Comparison of ENCODE assay signal across 8 cellular contexts in genomic region chr19:41364546-41365391, GRCh38. TPM values are rescaled to one million over a fixed set of nuclear protein-coding genes. Genes with fewer than 3 reads are reported as not detected.
DNase-seq lines count a peak whose midpoint lies in the region; ATAC-seq and TF ChIP-seq lines count a peak whose summit lies in the region.

No MANE protein-coding gene starts in this region.

- H3K27ac ChIP-seq in VCaP (peak overlapping the region; percentile 87), right atrium auricular region (peak overlapping the region; percentile 99)

- H3K4me1 Mint-ChIP-seq in T-helper 1 cell treated with Interleukin-12 subunit alpha and Interleukin-12 subunit beta and Interleukin-4 antibody, amounts not matched to agents 30 μg/mL and 1 μg/mL, for 36 hours (ENCODE audit: low read depth): peaks cover 14% of the 10 kb centered on the region
- H3K4me1 Mint-ChIP-seq in stimulated activated memory B cell treated with anti-CD40 and anti-IgM and Interleukin-4, amounts not matched to agents 10 μg/mL and 1 μg/mL and 100 μg/mL, for 72 hours: peaks cover 31% of the 10 kb centered on the region

- H3K27ac Mint-ChIP-seq in T-helper 1 cell treated with Interleukin-12 subunit alpha and Interleukin-12 subunit beta and Interleukin-4 antibody, amounts not matched to agents 30 μg/mL and 1 μg/mL, for 36 hours: peak overlapping the region; percentile 99
- peak overlapping the region; percentile 93 for H3K27ac Mint-ChIP-seq in stimulated activated memory B cell treated with anti-CD40 and anti-IgM and Interleukin-4, amounts not matched to agents 10 μg/mL and 1 μg/mL and 100 μg/mL, for 72 hours

- H3K36me3 Mint-ChIP-seq in T-helper 1 cell treated with Interleukin-12 subunit alpha and Interleukin-12 subunit beta and Interleukin-4 antibody, amounts not matched to agents 30 μg/mL and 1 μg/mL, for 36 hours (ENCODE audit: low read depth): peaks cover 4% of the 10 kb centered on the region
- no peaks in the 10 kb centered on the region for H3K36me3 Mint-ChIP-seq in stimulated activated memory B cell treated with anti-CD40 and anti-IgM and Interleukin-4, amounts not matched to agents 10 μg/mL and 1 μg/mL and 100 μg/mL, for 72 hours

- ATAC-seq in stimulated activated memory B cell treated with anti-CD40 and anti-IgM and Interleukin-4, amounts not matched to agents 10 μg/mL and 1 μg/mL and 100 μg/mL, for 72 hours: no peak
- ATAC-seq in HG02623 (IDR thresholded peaks at IDR 0.05; ENCODE audit: unreplicated experiment) (no peak), HG02938 (IDR thresholded peaks at IDR 0.05; ENCODE audit: unreplicated experiment) (no peak)

- H3K9me3 Mint-ChIP-seq in T-helper 1 cell treated with Interleukin-12 subunit alpha and Interleukin-12 subunit beta and Interleukin-4 antibody, amounts not matched to agents 30 μg/mL and 1 μg/mL, for 36 hours: no peaks in the 10 kb centered on the region
- H3K9me3 Mint-ChIP-seq in stimulated activated memory B cell treated with anti-CD40 and anti-IgM and Interleukin-4, amounts not matched to agents 10 μg/mL and 1 μg/mL and 100 μg/mL, for 72 hours: no peaks in the 10 kb centered on the region

- H3K4me1 ChIP-seq in right atrium auricular region: peaks cover 0 to 20% of the 10 kb centered on the region in 2 donors

- H3K4me3 ChIP-seq in right atrium auricular region: peak overlapping the region; percentile 77 to 89

- no peaks in the 10 kb centered on the region for H3K36me3 ChIP-seq in right atrium auricular region

- H3K27me3 Mint-ChIP-seq in T-helper 1 cell treated with Interleukin-12 subunit alpha and Interleukin-12 subunit beta and Interleukin-4 antibody, amounts not matched to agents 30 μg/mL and 1 μg/mL, for 36 hours (ENCODE audit: low read depth): no peaks in the 10 kb centered on the region
- no peaks in the 10 kb centered on the region for H3K27me3 Mint-ChIP-seq in stimulated activated memory B cell treated with anti-CD40 and anti-IgM and Interleukin-4, amounts not matched to agents 10 μg/mL and 1 μg/mL and 100 μg/mL, for 72 hours

- no peaks in the 10 kb centered on the region for H3K9me3 ChIP-seq in right atrium auricular region

- DNase-seq in T-helper 1 cell (no peak), right atrium auricular region (ENCODE audit: low spot score) (no peak), activated gamma-delta T cell (lab: John Stamatoyannopoulos, UW) (no peak)

- TF ChIP-seq CTCF in VCaP (conservative IDR thresholded peaks at IDR 0.05) (no peak), right atrium auricular region (IDR thresholded peaks at IDR 0.05) (no peak)

- H3K4me3 Mint-ChIP-seq in T-helper 1 cell treated with Interleukin-12 subunit alpha and Interleukin-12 subunit beta and Interleukin-4 antibody, amounts not matched to agents 30 μg/mL and 1 μg/mL, for 36 hours: peak overlapping the region; percentile 95
- peak overlapping the region; percentile 88 for H3K4me3 Mint-ChIP-seq in stimulated activated memory B cell treated with anti-CD40 and anti-IgM and Interleukin-4, amounts not matched to agents 10 μg/mL and 1 μg/mL and 100 μg/mL, for 72 hours

- H3K27me3 ChIP-seq in right atrium auricular region: no peaks in the 10 kb centered on the region

RNA-seq across cellular contexts. Expression of gene B9D2, which starts 0.8 kb away (rescaled TPM):
- total RNA-seq in right atrium auricular region: 1 to 10 TPM; 1.9 to 3.8 TPM

RNA-seq across cellular contexts. Expression of gene TGFB1, which starts 11.0 kb away (rescaled TPM):
- 10 to 100 TPM; 17.6 to 33.7 TPM for total RNA-seq in right atrium auricular region

RNA-seq across cellular contexts. Expression of gene TMEM91, which starts 11.6 kb away (rescaled TPM):
- total RNA-seq in right atrium auricular region: 1 to 10 TPM; 5.0 to 8.5 TPM

RNA-seq across cellular contexts. Expression of gene EXOSC5, which starts 32.4 kb away (rescaled TPM):
- 1 to 10 TPM; 8.5 to 9.0 TPM for total RNA-seq in right atrium auricular region

RNA-seq across cellular contexts. Expression of gene BCKDHA, which starts 32.8 kb away (rescaled TPM):
- 10 to 100 TPM; 65.2 to 77.6 TPM for total RNA-seq in right atrium auricular region
